In the genomic region with DNA sequence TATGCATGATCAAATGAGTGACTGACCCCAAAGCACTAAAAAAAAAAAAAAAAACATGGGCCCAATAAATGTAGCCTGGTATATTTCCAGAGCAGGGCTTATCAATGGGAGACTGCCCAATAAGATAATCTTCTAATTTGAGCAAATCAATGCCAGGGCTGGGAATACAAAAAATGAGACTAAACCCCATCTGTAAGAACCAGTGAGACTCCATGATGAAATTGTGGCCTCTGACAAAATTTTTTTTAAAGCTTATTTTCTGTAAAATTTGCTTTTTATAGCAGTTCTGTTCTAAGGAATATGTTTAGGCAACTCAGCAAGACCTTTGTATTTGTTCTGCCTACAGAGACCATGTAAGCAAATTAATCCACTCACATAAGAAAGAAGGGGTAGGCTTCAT, we compare ENCODE assay signal across 1 cellular context.
TF ChIP-seq lines count a peak whose summit lies in the region.

No MANE protein-coding gene starts in this region.

TF ChIP-seq in GM12878, 131 proteins besides CTCF, POLR2A, EP300 and RAD21 (continued from another document):
- TF ChIP-seq, protein P1, sequence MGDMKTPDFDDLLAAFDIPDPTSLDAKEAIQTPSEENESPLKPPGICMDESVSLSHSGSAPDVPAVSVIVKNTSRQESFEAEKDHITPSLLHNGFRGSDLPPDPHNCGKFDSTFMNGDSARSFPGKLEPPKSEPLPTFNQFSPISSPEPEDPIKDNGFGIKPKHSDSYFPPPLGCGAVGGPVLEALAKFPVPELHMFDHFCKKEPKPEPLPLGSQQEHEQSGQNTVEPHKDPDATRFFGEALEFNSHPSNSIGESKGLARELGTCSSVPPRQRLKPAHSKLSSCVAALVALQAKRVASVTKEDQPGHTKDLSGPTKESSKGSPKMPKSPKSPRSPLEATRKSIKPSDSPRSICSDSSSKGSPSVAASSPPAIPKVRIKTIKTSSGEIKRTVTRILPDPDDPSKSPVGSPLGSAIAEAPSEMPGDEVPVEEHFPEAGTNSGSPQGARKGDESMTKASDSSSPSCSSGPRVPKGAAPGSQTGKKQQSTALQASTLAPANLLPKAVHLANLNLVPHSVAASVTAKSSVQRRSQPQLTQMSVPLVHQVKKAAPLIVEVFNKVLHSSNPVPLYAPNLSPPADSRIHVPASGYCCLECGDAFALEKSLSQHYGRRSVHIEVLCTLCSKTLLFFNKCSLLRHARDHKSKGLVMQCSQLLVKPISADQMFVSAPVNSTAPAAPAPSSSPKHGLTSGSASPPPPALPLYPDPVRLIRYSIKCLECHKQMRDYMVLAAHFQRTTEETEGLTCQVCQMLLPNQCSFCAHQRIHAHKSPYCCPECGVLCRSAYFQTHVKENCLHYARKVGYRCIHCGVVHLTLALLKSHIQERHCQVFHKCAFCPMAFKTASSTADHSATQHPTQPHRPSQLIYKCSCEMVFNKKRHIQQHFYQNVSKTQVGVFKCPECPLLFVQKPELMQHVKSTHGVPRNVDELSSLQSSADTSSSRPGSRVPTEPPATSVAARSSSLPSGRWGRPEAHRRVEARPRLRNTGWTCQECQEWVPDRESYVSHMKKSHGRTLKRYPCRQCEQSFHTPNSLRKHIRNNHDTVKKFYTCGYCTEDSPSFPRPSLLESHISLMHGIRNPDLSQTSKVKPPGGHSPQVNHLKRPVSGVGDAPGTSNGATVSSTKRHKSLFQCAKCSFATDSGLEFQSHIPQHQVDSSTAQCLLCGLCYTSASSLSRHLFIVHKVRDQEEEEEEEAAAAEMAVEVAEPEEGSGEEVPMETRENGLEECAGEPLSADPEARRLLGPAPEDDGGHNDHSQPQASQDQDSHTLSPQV (IDR thresholded peaks at IDR 0.05) = peak; percentile 94
- TF ChIP-seq PRDM15 (CRISPR knock-in tag; IDR thresholded peaks at IDR 0.05) (0 out of 2 replicates have a peak, but pooled peaks have one; percentile 15), SMC3 (IDR thresholded peaks at IDR 0.05; ENCODE audit: borderline replicate concordance, low read length) (no peak)
